Comparison of ENCODE assay signal across 10 cellular contexts in the genomic region with DNA sequence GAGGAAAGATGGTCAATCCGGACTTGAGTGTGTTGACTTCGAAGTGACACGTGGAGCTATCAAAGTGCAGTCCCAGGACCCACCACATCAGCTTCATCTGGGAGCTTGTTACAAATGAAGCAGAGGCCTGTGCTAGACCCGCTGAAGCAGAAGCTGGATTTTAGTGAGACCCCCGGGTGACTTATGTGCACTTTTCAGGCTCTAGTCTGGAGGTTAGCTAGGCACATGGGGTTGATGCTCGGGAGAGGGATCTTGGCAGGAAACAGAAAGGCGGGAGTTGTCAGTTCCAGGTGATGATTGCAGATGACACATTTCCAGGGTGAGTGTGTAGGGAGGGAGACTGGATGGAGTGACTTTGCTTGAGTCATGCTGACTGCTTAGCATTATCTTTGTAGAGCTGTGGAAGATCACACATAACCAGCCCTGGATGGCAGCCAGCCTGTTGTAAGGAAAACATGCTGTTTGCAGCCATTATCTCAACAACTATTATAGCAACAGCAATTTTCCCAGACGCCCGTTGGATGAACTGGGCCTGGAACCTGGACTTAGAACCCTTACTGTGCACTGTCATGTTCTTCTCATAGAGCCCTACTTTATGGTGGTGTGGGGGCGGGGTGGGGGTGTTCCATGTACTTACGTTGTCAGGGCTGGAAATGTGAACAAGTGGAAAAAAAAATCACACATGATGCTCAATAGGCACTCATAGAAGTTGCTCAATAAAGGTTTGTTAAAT.
DNase-seq lines count a peak whose midpoint lies in the region; ATAC-seq and TF ChIP-seq lines count a peak whose summit lies in the region.
"Had no signal": no experiment of that assay in that cellular context is flagged by ENCODE, and none has a peak within 500 bp of the region (broad histone marks: within the 10 kb centered on the region; RNA-seq: fewer than 3 reads in every experiment).

No MANE protein-coding gene starts in this region.

- peaks cover 13% of the 10 kb centered on the region for H3K4me1 ChIP-seq in RWPE2 (ENCODE audit: insufficient read depth, poor library complexity, severe bottlenecking)
- H3K4me1 ChIP-seq in foreskin keratinocyte = peaks cover 13% of the 10 kb centered on the region
- H3K4me1 ChIP-seq: upper lobe of left lung had no signal

- H3K9me3 Mint-ChIP-seq in activated naive CD8-positive, alpha-beta T cell treated with anti-CD3 and anti-CD28 coated beads for 36 hours = no peaks in the 10 kb centered on the region

- ATAC-seq in RWPE2 (ENCODE audit: low read depth) = peak; percentile 99
- peak; percentile 99 for ATAC-seq in foreskin keratinocyte
- no peak for ATAC-seq in GM21528 (IDR thresholded peaks at IDR 0.05; ENCODE audit: low FRiP score, unreplicated experiment)

- H3K27ac Mint-ChIP-seq in activated naive CD8-positive, alpha-beta T cell treated with anti-CD3 and anti-CD28 coated beads for 36 hours = no peak overlapping the region

- no peaks in the 10 kb centered on the region for H3K27me3 ChIP-seq in RWPE2 (ENCODE audit: insufficient read depth, poor library complexity, severe bottlenecking)
- H3K27me3 ChIP-seq in foreskin keratinocyte = no peaks in the 10 kb centered on the region
- H3K27me3 ChIP-seq: upper lobe of left lung had no signal

- DNase-seq in GOT3 (lab: John Stamatoyannopoulos, UW) = peak; percentile 5
- DNase-seq in RWPE2 (ENCODE audit: low spot score) = peak; percentile 95
- DNase-seq in foreskin keratinocyte = peak; percentile 92 to 96
- DNase-seq in pulmonary artery endothelial cell (ENCODE audit: low read depth, low spot score) = peak; percentile 81
- DNase-seq in activated naive CD8-positive, alpha-beta T cell treated with anti-CD3 and anti-CD28 coated beads for 36 hours = no peak
- DNase-seq in COLO668 (lab: John Stamatoyannopoulos, UW; ENCODE audit: unreplicated experiment) = no peak
- no peak for DNase-seq in DMS79 treated with DMSO at 0.1 percent for 48 hours (lab: John Stamatoyannopoulos, UW)
- DNase-seq: upper lobe of left lung had no signal

- TF ChIP-seq CTCF in RWPE2 (IDR thresholded peaks at IDR 0.05; ENCODE audit: poor library complexity, severe bottlenecking) = no peak
- no peak for TF ChIP-seq CTCF in foreskin keratinocyte (conservative IDR thresholded peaks at IDR 0.05)

- peaks cover 62% of the 10 kb centered on the region for H3K36me3 ChIP-seq in RWPE2 (ENCODE audit: low read depth)
- H3K36me3 ChIP-seq: upper lobe of left lung had no signal

- no peak overlapping the region for H3K4me3 ChIP-seq in RWPE2 (ENCODE audit: severe bottlenecking)
- H3K4me3 ChIP-seq: skin epidermis, upper lobe of left lung had no signal

- H3K27me3 Mint-ChIP-seq in activated naive CD8-positive, alpha-beta T cell treated with anti-CD3 and anti-CD28 coated beads for 36 hours = peaks cover 7% of the 10 kb centered on the region

- H3K27ac ChIP-seq in RWPE2 (ENCODE audit: poor library complexity, severe bottlenecking) (peak overlapping the region; percentile 66), foreskin keratinocyte (peak overlapping the region; percentile 53)
- H3K27ac ChIP-seq: skin epidermis, upper lobe of left lung had no signal

- no peak overlapping the region for H3K4me3 Mint-ChIP-seq in activated naive CD8-positive, alpha-beta T cell treated with anti-CD3 and anti-CD28 coated beads for 36 hours

- H3K4me1 Mint-ChIP-seq in activated naive CD8-positive, alpha-beta T cell treated with anti-CD3 and anti-CD28 coated beads for 36 hours = no peaks in the 10 kb centered on the region

- H3K9me3 ChIP-seq in RWPE2 (ENCODE audit: severe bottlenecking) = no peaks in the 10 kb centered on the region
- H3K9me3 ChIP-seq: upper lobe of left lung had no signal

- H3K36me3 Mint-ChIP-seq in activated naive CD8-positive, alpha-beta T cell treated with anti-CD3 and anti-CD28 coated beads for 36 hours = no peaks in the 10 kb centered on the region

Comparison
In these comparisons a context has a peak if more than half of its experiments do, and no peak if none do; other contexts are left out.
1. DNase-seq: peak in GOT3 (single experiment), RWPE2 (single experiment), foreskin keratinocyte (2 of 2) and pulmonary artery endothelial cell (single experiment); none in activated naive CD8-positive, alpha-beta T cell treated with anti-CD3 and anti-CD28 coated beads for 36 hours (single experiment), COLO668 (single experiment) and DMS79 treated with DMSO at 0.1 percent for 48 hours (single experiment).